17 cellular contexts compared by ENCODE assay signal in genomic region chr9:137583347-137583746, GRCh38. TPM values are rescaled to one million over a fixed set of nuclear protein-coding genes. Genes with fewer than 3 reads are reported as not detected.
DNase-seq lines count a peak whose midpoint lies in the region; ATAC-seq and TF ChIP-seq lines count a peak whose summit lies in the region.
"Had no signal": no experiment of that assay in that cellular context is flagged by ENCODE, and none has a peak within 500 bp of the region (broad histone marks: within the 10 kb centered on the region; RNA-seq: fewer than 3 reads in every experiment).

No MANE protein-coding gene starts in this region.

- no peaks in the 10 kb centered on the region for H3K27me3 ChIP-seq in BLaER1
- no peaks in the 10 kb centered on the region for H3K27me3 ChIP-seq in adipocyte (replicated peaks; ENCODE audit: control insufficient read depth, insufficient read depth, low read length)

- POLR2A ChIA-PET in activated CD4-positive, alpha-beta T cell treated with anti-CD3 and anti-CD28 coated beads, Interleukin-2, amount 10 ng/mL, durations not matched to agents 7 days and 5 days (lab: Charles Lee) = no interaction called here

- no peak for TF ChIP-seq CTCF in neural crest cell (conservative IDR thresholded peaks at IDR 0.05)

- ATAC-seq in HG03025 (IDR thresholded peaks at IDR 0.05; ENCODE audit: low FRiP score, unreplicated experiment) = no peak
- ATAC-seq: GM12878, GM23338 had no signal

- no peaks in the 10 kb centered on the region for H3K9me3 Mint-ChIP-seq in activated CD4-positive, alpha-beta T cell treated with anti-CD3 and anti-CD28 coated beads, Interleukin-2, amount 10 ng/mL, durations not matched to agents 7 days and 5 days
- H3K9me3 Mint-ChIP-seq in neural crest cell = no peaks in the 10 kb centered on the region
- H3K9me3 Mint-ChIP-seq: CD4-positive, alpha-beta memory T cell; GM23338 had no signal

- CTCF ChIA-PET in activated CD4-positive, alpha-beta T cell treated with anti-CD3 and anti-CD28 coated beads, Interleukin-2, amount 10 ng/mL, durations not matched to agents 7 days and 5 days (lab: Charles Lee) = no interaction called here

- H3K4me3 ChIP-seq in BLaER1 (no peak overlapping the region), adipocyte (ENCODE audit: low read length) (no peak overlapping the region)
- H3K4me3 ChIP-seq: GM12878, GM23338, HAP-1 had no signal

- peaks cover 7% of the 10 kb centered on the region for H3K36me3 Mint-ChIP-seq in activated CD4-positive, alpha-beta T cell treated with anti-CD3 and anti-CD28 coated beads, Interleukin-2, amount 10 ng/mL, durations not matched to agents 7 days and 5 days (ENCODE audit: low read depth)
- H3K36me3 Mint-ChIP-seq in neural crest cell (ENCODE audit: low read depth) = peaks cover 4% of the 10 kb centered on the region

- H3K4me1 ChIP-seq in BLaER1 = peaks cover 10% of the 10 kb centered on the region
- peaks cover 5% of the 10 kb centered on the region for H3K4me1 ChIP-seq in adipocyte (ENCODE audit: control insufficient read depth, insufficient read depth, low read length)
- H3K4me1 ChIP-seq: HAP-1 had no signal

- H3K36me3 ChIP-seq in BLaER1 = peaks cover 85% of the 10 kb centered on the region
- H3K36me3 ChIP-seq in adipocyte (ENCODE audit: control insufficient read depth, insufficient read depth, low read length, severe bottlenecking) = peaks cover 59% of the 10 kb centered on the region

- H3K9me3 ChIP-seq in BLaER1 (no peaks in the 10 kb centered on the region), adipocyte (ENCODE audit: control insufficient read depth, low read length) (no peaks in the 10 kb centered on the region)
- H3K9me3 ChIP-seq: HAP-1 had no signal

- H4K20me1 ChIP-seq in BLaER1 = peaks cover 83% of the 10 kb centered on the region

- H3K27me3 Mint-ChIP-seq in activated CD4-positive, alpha-beta T cell treated with anti-CD3 and anti-CD28 coated beads, Interleukin-2, amount 10 ng/mL, durations not matched to agents 7 days and 5 days = no peaks in the 10 kb centered on the region
- no peaks in the 10 kb centered on the region for H3K27me3 Mint-ChIP-seq in neural crest cell (ENCODE audit: low read depth)
- H3K27me3 Mint-ChIP-seq: CD4-positive, alpha-beta memory T cell had no signal

- peak overlapping the region; percentile 45; the same call in 1 of the 2 replicates for H3K9ac ChIP-seq in BLaER1
- H3K9ac ChIP-seq in adipocyte (ENCODE audit: low read length) = peak overlapping the region; percentile 41

- H3K4me2 ChIP-seq in BLaER1 = no peak overlapping the region
- H3K4me2 ChIP-seq: GM23338 had no signal

- H3K4me1 Mint-ChIP-seq in activated CD4-positive, alpha-beta T cell treated with anti-CD3 and anti-CD28 coated beads, Interleukin-2, amount 10 ng/mL, durations not matched to agents 7 days and 5 days = peaks cover 11% of the 10 kb centered on the region
- H3K4me1 Mint-ChIP-seq in neural crest cell = peaks cover 6% of the 10 kb centered on the region

- peak overlapping the region; percentile 0 for H3K27ac Mint-ChIP-seq in activated CD4-positive, alpha-beta T cell treated with anti-CD3 and anti-CD28 coated beads, Interleukin-2, amount 10 ng/mL, durations not matched to agents 7 days and 5 days
- peak overlapping the region; percentile 57 for H3K27ac Mint-ChIP-seq in neural crest cell (ENCODE audit: unreplicated experiment)
- H3K27ac Mint-ChIP-seq: GM23338 had no signal

- no peak for DNase-seq in activated CD4-positive, alpha-beta T cell treated with anti-CD3 and anti-CD28 coated beads, Interleukin-2, amount 10 ng/mL, durations not matched to agents 7 days and 5 days
- no peak for DNase-seq in activated CD4-positive, alpha-beta T cell treated with anti-CD3 and anti-CD28 coated beads, Interleukin-2, amount 50 U/mL, for 48 hours
- no peak for DNase-seq in adipocyte (ENCODE audit: low read depth)
- no peak for DNase-seq in neural crest cell (ENCODE audit: low read depth, low spot score)
- no peak for DNase-seq in NCI-H510A treated with DMSO at 0.1 percent for 48 hours (lab: John Stamatoyannopoulos, UW)
- no peak for DNase-seq in RKO (ENCODE audit: low spot score)
- DNase-seq: 8988T; ACHN; CD4-positive, alpha-beta memory T cell; DMS79 had no signal

- H3K27ac ChIP-seq in BLaER1 = no peak overlapping the region
- H3K27ac ChIP-seq: C4-2B had no signal

- H3K4me3 Mint-ChIP-seq in activated CD4-positive, alpha-beta T cell treated with anti-CD3 and anti-CD28 coated beads, Interleukin-2, amount 10 ng/mL, durations not matched to agents 7 days and 5 days = no peak overlapping the region
- peak overlapping the region; percentile 65 for H3K4me3 Mint-ChIP-seq in neural crest cell
- H3K4me3 Mint-ChIP-seq: GM23338 had no signal

RNA-seq across cellular contexts. Expression of gene DPH7, which starts 4.6 kb away (rescaled TPM):
- total RNA-seq in activated CD4-positive, alpha-beta T cell treated with anti-CD3 and anti-CD28 coated beads, Interleukin-2, amount 10 ng/mL, durations not matched to agents 7 days and 5 days = 10 to 100 TPM; 31.1 to 34.4 TPM
- total RNA-seq in neural crest cell = 59.0 and 63.0 TPM in 2 replicates

RNA-seq across cellular contexts. Expression of gene ZMYND19, which starts 7.0 kb away (rescaled TPM):
- total RNA-seq in activated CD4-positive, alpha-beta T cell treated with anti-CD3 and anti-CD28 coated beads, Interleukin-2, amount 10 ng/mL, durations not matched to agents 7 days and 5 days = 10 to 100 TPM; 24.7 to 26.5 TPM
- total RNA-seq in neural crest cell = 71.9 and 72.6 TPM in 2 replicates

RNA-seq across cellular contexts. Expression of gene ARRDC1, which starts 22.1 kb away (rescaled TPM):
- total RNA-seq in activated CD4-positive, alpha-beta T cell treated with anti-CD3 and anti-CD28 coated beads, Interleukin-2, amount 10 ng/mL, durations not matched to agents 7 days and 5 days = 10 to 100 TPM; 52.4 to 64.2 TPM
- total RNA-seq in neural crest cell = 18.1 and 20.1 TPM in 2 replicates

RNA-seq across cellular contexts. Expression of gene MRPL41, which starts 31.7 kb away (rescaled TPM):
- 10 to 100 TPM; 30.2 to 37.1 TPM for total RNA-seq in activated CD4-positive, alpha-beta T cell treated with anti-CD3 and anti-CD28 coated beads, Interleukin-2, amount 10 ng/mL, durations not matched to agents 7 days and 5 days
- total RNA-seq in neural crest cell = 40.9 and 42.0 TPM in 2 replicates

RNA-seq across cellular contexts. Expression of gene PNPLA7, which starts 33.1 kb away (rescaled TPM):
- total RNA-seq in activated CD4-positive, alpha-beta T cell treated with anti-CD3 and anti-CD28 coated beads, Interleukin-2, amount 10 ng/mL, durations not matched to agents 7 days and 5 days = 1 to 10 TPM; 3.8 to 4.4 TPM
- total RNA-seq in neural crest cell = 1.8 and 2.2 TPM in 2 replicates
- total RNA-seq: G401 had no signal
